Comparison of ENCODE assay signal across 31 cellular contexts in genomic region chr17:76667786-76668453, GRCh38. TPM values are rescaled to one million over a fixed set of nuclear protein-coding genes. Genes with fewer than 3 reads are reported as not detected.
A peak's percentile ranks its signal among the peaks of the same experiment; 100 is the strongest.
DNase-seq lines count a peak whose midpoint lies in the region; TF ChIP-seq lines count a peak whose summit lies in the region.
"Had no signal": no experiment of that assay in that cellular context is flagged by ENCODE, and none has a peak within 500 bp of the region (broad histone marks: within the 10 kb centered on the region; RNA-seq: fewer than 3 reads in every experiment).

No MANE protein-coding gene starts in this region.

- DNase-seq in NCI-H2171 treated with DMSO at 0.1 percent for 48 hours (lab: John Stamatoyannopoulos, UW) (peak; percentile 33), NCI-H2171 (lab: John Stamatoyannopoulos, UW) (no peak), amniotic epithelial cell (ENCODE audit: low read depth) (peak; percentile 91), iPS-NIHi7 (ENCODE audit: extremely low spot score) (peak; percentile 6), renal cortical epithelial cell (ENCODE audit: low read depth) (peak; percentile 26), coronary artery (ENCODE audit: low spot score) (no peak), NCI-H187 (lab: John Stamatoyannopoulos, UW) (no peak), NOMO-1 treated with dmso at 0.1 percent for 144 hours (lab: John Stamatoyannopoulos, UW; ENCODE audit: unreplicated experiment) (no peak)
- DNase-seq: activated CD4-positive, alpha-beta T cell treated with anti-CD3 and anti-CD28 coated beads, Interleukin-2, amount 50 U/mL, for 48 hours; activated CD8-positive, alpha-beta memory T cell treated with anti-CD3 and anti-CD28 coated beads, Interleukin-2, amount 50 U/mL, for 4 hours; activated naive CD4-positive, alpha-beta T cell treated with anti-CD3 and anti-CD28 coated beads for 36 hours; amniotic stem cell; brain microvascular endothelial cell; C1 segment of cervical spinal cord; DMS79 treated with DMSO at 0.1 percent for 48 hours; effector memory CD4-positive, alpha-beta T cell; foreskin fibroblast; GF-D8; head of caudate nucleus; lower lobe of right lung; naive thymus-derived CD8-positive, alpha-beta T cell; NCI-H1092 treated with DMSO at 0.1 percent for 48 hours; NCI-H187 treated with DMSO at 0.1 percent for 48 hours; NCI-H526; stimulated activated naive CD4-positive, alpha-beta T cell treated with Interleukin-2 at 50 U/mL for 16 hours; T-helper 17 cell had no signal

- H3K4me3 ChIP-seq in coronary artery = no peak overlapping the region
- H3K4me3 ChIP-seq: lower lobe of right lung, skin epidermis, suprapubic skin had no signal

- H3K27ac ChIP-seq in coronary artery = no peak overlapping the region
- H3K27ac ChIP-seq: 22Rv1, brain microvascular endothelial cell, lower lobe of right lung, skin epidermis, suprapubic skin had no signal

- no peak for TF ChIP-seq CTCF in coronary artery (IDR thresholded peaks at IDR 0.05)

RNA-seq across cellular contexts. Expression of gene ST6GALNAC1, which starts 24.4 kb away (rescaled TPM):
- total RNA-seq in renal cortical epithelial cell = 0.52 TPM in 1 of 2 replicates, not detected in the other
- total RNA-seq: M059J; naive thymus-derived CD8-positive, alpha-beta T cell; osteocyte had no signal

RNA-seq across cellular contexts. Expression of gene MXRA7, which starts 42.8 kb away (rescaled TPM):
- 152 and 286 TPM in 2 replicates for total RNA-seq in renal cortical epithelial cell

RNA-seq across cellular contexts. Expression of gene JMJD6, which starts 58.5 kb away (rescaled TPM):
- total RNA-seq in renal cortical epithelial cell = 18.2 and 18.4 TPM in 2 replicates

RNA-seq across cellular contexts. Expression of gene METTL23, which starts 58.7 kb away (rescaled TPM):
- total RNA-seq in renal cortical epithelial cell = 27.0 and 31.6 TPM in 2 replicates

Comparison
In these comparisons a context has a peak if more than half of its experiments do, and no peak if none do; other contexts are left out.
1. DNase-seq: peak in NCI-H2171 treated with DMSO at 0.1 percent for 48 hours (single experiment), amniotic epithelial cell (single experiment), iPS-NIHi7 (single experiment) and renal cortical epithelial cell (single experiment); none in NCI-H2171 (single experiment), coronary artery (single experiment), NCI-H187 (0 of 2) and NOMO-1 treated with dmso at 0.1 percent for 144 hours (single experiment).